Comparison of ENCODE assay signal across 1 cellular context in genomic region chr1:55053265-55053954, GRCh38.
TF ChIP-seq lines count a peak whose summit lies in the region.

No MANE protein-coding gene starts in this region.

TF ChIP-seq in HepG2, 621 proteins besides CTCF, POLR2A, EP300 and RAD21 (continued from another document and continues in another):
- no peak for TF ChIP-seq POLR2G (IDR thresholded peaks at IDR 0.05; ENCODE audit: low read depth, low read length)
- peak; percentile 54; the same call in 1 of the 2 replicates for TF ChIP-seq ZFX (CRISPR knock-in tag; IDR thresholded peaks at IDR 0.05; ENCODE audit: low read depth)
- 0 out of 2 replicates have a peak, but pooled peaks have one; percentile 26 for TF ChIP-seq ZNF503 (CRISPR knock-in tag; IDR thresholded peaks at IDR 0.05)
- TF ChIP-seq HMG20A (CRISPR knock-in tag; IDR thresholded peaks at IDR 0.05; ENCODE audit: borderline replicate concordance) = peak; percentile 29; the same call in 1 of the 2 replicates
- TF ChIP-seq KAT2B (IDR thresholded peaks at IDR 0.05; ENCODE audit: borderline replicate concordance, low read depth, low read length) = peak; percentile 95
- no peak for TF ChIP-seq SYNCRIP (IDR thresholded peaks at IDR 0.05; ENCODE audit: insufficient read depth, low read depth, low read length)
- TF ChIP-seq ZNF749 (CRISPR knock-in tag; IDR thresholded peaks at IDR 0.05; ENCODE audit: borderline replicate concordance) = no peak
- no peak for TF ChIP-seq GLI4 (CRISPR knock-in tag; IDR thresholded peaks at IDR 0.05; ENCODE audit: borderline replicate concordance)
- TF ChIP-seq ZNF577 (CRISPR knock-in tag; IDR thresholded peaks at IDR 0.05; ENCODE audit: borderline replicate concordance, low read depth) = no peak
- TF ChIP-seq ZNF766 (CRISPR knock-in tag; IDR thresholded peaks at IDR 0.05; ENCODE audit: borderline replicate concordance) = no peak
- TF ChIP-seq ZNF260 (CRISPR knock-in tag; IDR thresholded peaks at IDR 0.05; ENCODE audit: borderline replicate concordance, low read depth) = no peak
- no peak for TF ChIP-seq BCLAF1 (IDR thresholded peaks at IDR 0.05)
- no peak for TF ChIP-seq PTBP1 (IDR thresholded peaks at IDR 0.05; ENCODE audit: low read depth, low read length, poor library complexity, severe bottlenecking)
- TF ChIP-seq SOX6 (IDR thresholded peaks at IDR 0.05) = no peak
- TF ChIP-seq SOX6 (CRISPR knock-in tag; IDR thresholded peaks at IDR 0.05) = peak; percentile 63
- no peak for TF ChIP-seq LCORL (IDR thresholded peaks at IDR 0.05)
- TF ChIP-seq LCORL (CRISPR knock-in tag; IDR thresholded peaks at IDR 0.05) = peak; percentile 78
- TF ChIP-seq PPARG (CRISPR knock-in tag; conservative IDR thresholded peaks at IDR 0.05) = no peak
- TF ChIP-seq USF2 (IDR thresholded peaks at IDR 0.05; ENCODE audit: low read depth, low read length) = peak; percentile 22; the same call in 1 of the 2 replicates
- TF ChIP-seq USF2 (CRISPR knock-in tag; IDR thresholded peaks at IDR 0.05; ENCODE audit: borderline replicate concordance) = peak; percentile 67; the same call in 1 of the 2 replicates
- peak; percentile 88 for TF ChIP-seq PAXIP1 (CRISPR knock-in tag; conservative IDR thresholded peaks at IDR 0.05)
- no peak for TF ChIP-seq RBM39 (IDR thresholded peaks at IDR 0.05; ENCODE audit: low read depth, low read length, poor library complexity, severe bottlenecking)
- no peak for TF ChIP-seq MYNN (CRISPR knock-in tag; IDR thresholded peaks at IDR 0.05; ENCODE audit: low read depth)
- TF ChIP-seq ZNF160 (CRISPR knock-in tag; IDR thresholded peaks at IDR 0.05) = no peak
- TF ChIP-seq ZNF33A (CRISPR knock-in tag; IDR thresholded peaks at IDR 0.05; ENCODE audit: borderline replicate concordance) = no peak
- TF ChIP-seq HNF1B (CRISPR knock-in tag; IDR thresholded peaks at IDR 0.05) = 0 out of 2 replicates have a peak, but pooled peaks have one; percentile 19
- peak; percentile 38; the same call in 1 of the 2 replicates for TF ChIP-seq ZNF703 (CRISPR knock-in tag; IDR thresholded peaks at IDR 0.05; ENCODE audit: borderline replicate concordance)
- TF ChIP-seq ZFP36L1 (CRISPR knock-in tag; IDR thresholded peaks at IDR 0.05) = no peak
- TF ChIP-seq CSRNP2 (CRISPR knock-in tag; conservative IDR thresholded peaks at IDR 0.05; ENCODE audit: low read depth) = no peak
- TF ChIP-seq DRAP1 (CRISPR knock-in tag; IDR thresholded peaks at IDR 0.05) = no peak
- TF ChIP-seq RNF219 (CRISPR knock-in tag; IDR thresholded peaks at IDR 0.05) = no peak
- TF ChIP-seq ELF3 (CRISPR knock-in tag; IDR thresholded peaks at IDR 0.05) = no peak
- no peak for TF ChIP-seq ZNF557 (CRISPR knock-in tag; IDR thresholded peaks at IDR 0.05)
- TF ChIP-seq GATAD2A (CRISPR knock-in tag; IDR thresholded peaks at IDR 0.05) = peak; percentile 67
- TF ChIP-seq MTF2 (CRISPR knock-in tag; IDR thresholded peaks at IDR 0.05; ENCODE audit: borderline replicate concordance) = no peak
- TF ChIP-seq ZNF816 (CRISPR knock-in tag; IDR thresholded peaks at IDR 0.05; ENCODE audit: borderline replicate concordance) = no peak
- TF ChIP-seq THRA (CRISPR knock-in tag; IDR thresholded peaks at IDR 0.05; ENCODE audit: borderline replicate concordance) = no peak
- peak; percentile 35; the same call in 1 of the 2 replicates for TF ChIP-seq HDAC2 (CRISPR knock-in tag; IDR thresholded peaks at IDR 0.05)
- TF ChIP-seq ZNF280B (CRISPR knock-in tag; IDR thresholded peaks at IDR 0.05; ENCODE audit: borderline replicate concordance) = no peak
- no peak for TF ChIP-seq JUND (CRISPR knock-in tag; IDR thresholded peaks at IDR 0.05)
- TF ChIP-seq MEIS2 (CRISPR knock-in tag; IDR thresholded peaks at IDR 0.05) = no peak
